Comparison of ENCODE assay signal across 23 cellular contexts in genomic region chr16:85921026-85921425, GRCh38. TPM values are rescaled to one million over a fixed set of nuclear protein-coding genes. Genes with fewer than 3 reads are reported as not detected.
"Had no signal": no experiment of that assay in that cellular context is flagged by ENCODE, and none has a peak within 500 bp of the region (broad histone marks: within the 10 kb centered on the region; RNA-seq: fewer than 3 reads in every experiment).

No MANE protein-coding gene starts in this region.

- DNase-seq: activated CD4-positive, alpha-beta T cell treated with anti-CD3 and anti-CD28 coated beads, Interleukin-2, amount 50 U/mL, for 1 hour; activated naive CD8-positive, alpha-beta T cell treated with anti-CD3 and anti-CD28 coated beads, Interleukin-2, amount 10 ng/mL, durations not matched to agents 7 days and 5 days; activated T-cell treated with anti-CD3 and anti-CD28 coated beads for 4 hours; anterior cingulate cortex; brain microvascular endothelial cell; effector memory CD4-positive, alpha-beta T cell; left colon; naive thymus-derived CD4-positive, alpha-beta T cell; sigmoid colon; stimulated activated CD4-positive, alpha-beta T cell treated with anti-CD3 and anti-CD28 coated beads, Interleukin-12 subunit alpha, Interleukin-12 subunit beta, amount 100 ng/mL, for 4 hours; stimulated activated CD4-positive, alpha-beta T cell treated with anti-CD3 and anti-CD28 coated beads, Interleukin-2, amount 100 ng/mL, for 24 hours; SW 1271; thyroid gland had no signal

- H3K36me3 Mint-ChIP-seq: WTC11 had no signal

- H3K9me3 ChIP-seq: heart left ventricle, neutrophil, sigmoid colon, thyroid gland, vagina had no signal

- H3K27me3 Mint-ChIP-seq: activated naive CD8-positive, alpha-beta T cell treated with anti-CD3 and anti-CD28 coated beads, Interleukin-2, amount 10 ng/mL, durations not matched to agents 7 days and 5 days; naive thymus-derived CD4-positive, alpha-beta T cell had no signal

- H3K27me3 ChIP-seq: brain microvascular endothelial cell, thyroid gland, vagina had no signal

- H3K4me1 ChIP-seq: sigmoid colon had no signal

- H3K27ac ChIP-seq: brain microvascular endothelial cell, epithelial cell of prostate, heart left ventricle, neutrophil, parathyroid adenoma, sigmoid colon, thyroid gland, vagina had no signal

- H3K9me3 Mint-ChIP-seq: activated naive CD8-positive, alpha-beta T cell treated with anti-CD3 and anti-CD28 coated beads, Interleukin-2, amount 10 ng/mL, durations not matched to agents 7 days and 5 days; WTC11 had no signal

- ATAC-seq: heart left ventricle; left colon; naive thymus-derived CD4-positive, alpha-beta T cell; WTC11 had no signal

- FAIRE-seq: frontal cortex, TTC549 had no signal

- H3K4me3 Mint-ChIP-seq: activated naive CD8-positive, alpha-beta T cell treated with anti-CD3 and anti-CD28 coated beads, Interleukin-2, amount 10 ng/mL, durations not matched to agents 7 days and 5 days; naive thymus-derived CD4-positive, alpha-beta T cell; WTC11 had no signal

- H3K27ac Mint-ChIP-seq: activated naive CD8-positive, alpha-beta T cell treated with anti-CD3 and anti-CD28 coated beads, Interleukin-2, amount 10 ng/mL, durations not matched to agents 7 days and 5 days; naive thymus-derived CD4-positive, alpha-beta T cell; WTC11 had no signal

- H3K4me3 ChIP-seq: heart left ventricle, lung, sigmoid colon, thyroid gland, vagina had no signal

- H3K36me3 ChIP-seq: brain microvascular endothelial cell, neutrophil, sigmoid colon, thyroid gland, vagina had no signal

RNA-seq across cellular contexts. Expression of gene IRF8, which starts 22.1 kb away (rescaled TPM):
- total RNA-seq: fibroblast of lung had no signal
